Comparison of ENCODE assay signal across 10 cellular contexts in genomic region chr3:120092444-120092843, GRCh38. TPM values are rescaled to one million over a fixed set of nuclear protein-coding genes. Genes with fewer than 3 reads are reported as not detected.
DNase-seq lines count a peak whose midpoint lies in the region; ATAC-seq and TF ChIP-seq lines count a peak whose summit lies in the region.
"Had no signal": no experiment of that assay in that cellular context is flagged by ENCODE, and none has a peak within 500 bp of the region (broad histone marks: within the 10 kb centered on the region; RNA-seq: fewer than 3 reads in every experiment).

No MANE protein-coding gene starts in this region.

- H3K4me2 ChIP-seq in OCI-LY3 (ENCODE audit: low read length), result peak overlapping the region; percentile 83

- H3K27ac ChIP-seq in OCI-LY3 (ENCODE audit: low read length), result no peak overlapping the region
- H3K27ac ChIP-seq in sigmoid colon, result peak overlapping the region in 2 of 4 donors; percentile 99 to 100

- H4K20me1 ChIP-seq in OCI-LY3 (ENCODE audit: insufficient read depth, low read length), result peaks cover 45% of the 10 kb centered on the region

- H3K79me2 ChIP-seq in OCI-LY3 (ENCODE audit: low read length), result peaks cover 80% of the 10 kb centered on the region

- TF ChIP-seq EP300 in sigmoid colon (IDR thresholded peaks at IDR 0.05), result no peak

- no peak overlapping the region for H3K4me3 Mint-ChIP-seq in stimulated activated effector memory CD8-positive, alpha-beta T cell treated with anti-CD3 and anti-CD28 coated beads, Interleukin-12 subunit alpha, Interleukin-12 subunit beta, amount 100 ng/mL, for 72 hours
- H3K4me3 Mint-ChIP-seq in T-helper 2 cell treated with Interferon-gamma antibody and Interleukin-4, amounts not matched to agents 5 μg/mL and 100 μg/mL, for 36 hours, result no peak overlapping the region
- H3K4me3 Mint-ChIP-seq: activated T-cell treated with anti-CD3 and anti-CD28 coated beads, Interleukin-2, amount 50 U/mL, for 24 hours had no signal

- no peaks in the 10 kb centered on the region for H3K9me3 Mint-ChIP-seq in stimulated activated effector memory CD8-positive, alpha-beta T cell treated with anti-CD3 and anti-CD28 coated beads, Interleukin-12 subunit alpha, Interleukin-12 subunit beta, amount 100 ng/mL, for 72 hours
- no peaks in the 10 kb centered on the region for H3K9me3 Mint-ChIP-seq in T-helper 2 cell treated with Interferon-gamma antibody and Interleukin-4, amounts not matched to agents 5 μg/mL and 100 μg/mL, for 36 hours
- H3K9me3 Mint-ChIP-seq: activated T-cell treated with anti-CD3 and anti-CD28 coated beads, Interleukin-2, amount 50 U/mL, for 24 hours had no signal

- 1 to 2% methylated on average over 2 of the region's 2 CpGs for WGBS in sigmoid colon, 2 donors

- H3K4me1 Mint-ChIP-seq in stimulated activated effector memory CD8-positive, alpha-beta T cell treated with anti-CD3 and anti-CD28 coated beads, Interleukin-12 subunit alpha, Interleukin-12 subunit beta, amount 100 ng/mL, for 72 hours, result peaks cover 21% of the 10 kb centered on the region
- H3K4me1 Mint-ChIP-seq in T-helper 2 cell treated with Interferon-gamma antibody and Interleukin-4, amounts not matched to agents 5 μg/mL and 100 μg/mL, for 36 hours (ENCODE audit: low read depth), result peaks cover 19% of the 10 kb centered on the region

- H3K36me3 ChIP-seq in OCI-LY3 (replicated peaks; ENCODE audit: low read depth, low read length) (peaks cover 5% of the 10 kb centered on the region), sigmoid colon (no peaks in the 10 kb centered on the region)

- no peak for ATAC-seq in HG03469 (IDR thresholded peaks at IDR 0.05; ENCODE audit: unreplicated experiment)
- no peak for ATAC-seq in stimulated activated effector memory CD8-positive, alpha-beta T cell treated with anti-CD3 and anti-CD28 coated beads, Interleukin-12 subunit alpha, Interleukin-12 subunit beta, amount 100 ng/mL, for 72 hours

- H3K27me3 Mint-ChIP-seq in T-helper 2 cell treated with Interferon-gamma antibody and Interleukin-4, amounts not matched to agents 5 μg/mL and 100 μg/mL, for 36 hours (ENCODE audit: low read depth), result no peaks in the 10 kb centered on the region
- H3K27me3 Mint-ChIP-seq: activated T-cell treated with anti-CD3 and anti-CD28 coated beads, Interleukin-2, amount 50 U/mL, for 24 hours had no signal

- DNase-seq in fibroblast of villous mesenchyme (ENCODE audit: low read depth) (no peak), sigmoid colon (no peak), posterior cingulate gyrus (no peak)
- DNase-seq in stimulated activated effector memory CD8-positive, alpha-beta T cell treated with anti-CD3 and anti-CD28 coated beads, Interleukin-12 subunit alpha, Interleukin-12 subunit beta, amount 100 ng/mL, for 72 hours (ENCODE audit: low spot score in 2 of 2), result no peak
- no peak for DNase-seq in T-helper 2 cell treated with Interferon-gamma antibody and Interleukin-4, amounts not matched to agents 5 μg/mL and 100 μg/mL, for 36 hours (ENCODE audit: low spot score)
- DNase-seq: activated T-cell treated with anti-CD3 and anti-CD28 coated beads, Interleukin-2, amount 50 U/mL, for 24 hours; NCI-H1436 treated with DMSO at 0.1 percent for 48 hours had no signal

- peak overlapping the region; percentile 85 for H3K9ac ChIP-seq in OCI-LY3 (ENCODE audit: low read length)

- TF ChIP-seq CTCF in OCI-LY3 (IDR thresholded peaks at IDR 0.05; ENCODE audit: low read depth, low read length), result no peak
- TF ChIP-seq CTCF in fibroblast of villous mesenchyme (IDR thresholded peaks at IDR 0.05; ENCODE audit: insufficient read depth, low read depth, low read length), result no peak
- no peak for TF ChIP-seq CTCF in sigmoid colon (IDR thresholded peaks at IDR 0.05)

- no peaks in the 10 kb centered on the region for H3K27me3 ChIP-seq in OCI-LY3 (ENCODE audit: low read depth, low read length)
- H3K27me3 ChIP-seq in sigmoid colon, result no peaks in the 10 kb centered on the region

- no peak overlapping the region for H2AFZ ChIP-seq in OCI-LY3 (ENCODE audit: low read depth, low read length)

- intact Hi-C loops in sigmoid colon (cut with DNase I) (loop anchor here (10.0 kb wide), 5 partner anchors 252 to 502 kb away; partner anchors contain the start of genes CFAP91, COX17, LRRC58 and NDUFB4), posterior cingulate gyrus (cut with DNase I) (loop anchor here (5.0 kb wide), 2 partner anchors 200 to 255 kb away; partner anchors contain the start of gene LRRC58)

- peak overlapping the region; percentile 99; the same call in 1 of the 2 replicates for H3K4me3 ChIP-seq in GM08714 (ENCODE audit: low read length)
- peak overlapping the region; percentile 84 for H3K4me3 ChIP-seq in OCI-LY3 (ENCODE audit: low read length)
- H3K4me3 ChIP-seq in fibroblast of villous mesenchyme (ENCODE audit: low read depth, low read length), result peak overlapping the region; percentile 90
- H3K4me3 ChIP-seq in sigmoid colon, result peak overlapping the region; percentile 67 to 96 (median 76)

- H3K4me1 ChIP-seq in OCI-LY3 (ENCODE audit: low read length) (peaks cover 17% of the 10 kb centered on the region), sigmoid colon (peaks cover 0 to 59% (median 43%) of the 10 kb centered on the region in 4 donors)

- no peaks in the 10 kb centered on the region for H3K9me3 ChIP-seq in OCI-LY3 (ENCODE audit: insufficient read depth, low read length)
- no peaks in the 10 kb centered on the region for H3K9me3 ChIP-seq in sigmoid colon

- no peak overlapping the region for H3K27ac Mint-ChIP-seq in stimulated activated effector memory CD8-positive, alpha-beta T cell treated with anti-CD3 and anti-CD28 coated beads, Interleukin-12 subunit alpha, Interleukin-12 subunit beta, amount 100 ng/mL, for 72 hours
- H3K27ac Mint-ChIP-seq in T-helper 2 cell treated with Interferon-gamma antibody and Interleukin-4, amounts not matched to agents 5 μg/mL and 100 μg/mL, for 36 hours, result no peak overlapping the region
- H3K27ac Mint-ChIP-seq: activated T-cell treated with anti-CD3 and anti-CD28 coated beads, Interleukin-2, amount 50 U/mL, for 24 hours had no signal

- H3K36me3 Mint-ChIP-seq in stimulated activated effector memory CD8-positive, alpha-beta T cell treated with anti-CD3 and anti-CD28 coated beads, Interleukin-12 subunit alpha, Interleukin-12 subunit beta, amount 100 ng/mL, for 72 hours, result no peaks in the 10 kb centered on the region
- peaks cover 17% of the 10 kb centered on the region for H3K36me3 Mint-ChIP-seq in T-helper 2 cell treated with Interferon-gamma antibody and Interleukin-4, amounts not matched to agents 5 μg/mL and 100 μg/mL, for 36 hours (ENCODE audit: low read depth)

- no peak for TF ChIP-seq POLR2A in sigmoid colon (IDR thresholded peaks at IDR 0.05)

RNA-seq across cellular contexts. Expression of gene GSK3B, which starts 1.8 kb away (rescaled TPM):
- total RNA-seq in fibroblast of villous mesenchyme (83.8 and 94.1 TPM in 2 replicates), sigmoid colon (10 to 100 TPM; 23.2 to 36.8 (median 27.6) TPM)
- 10 to 100 TPM; 11.4 to 19.9 (median 17.8) TPM for polyA plus RNA-seq in sigmoid colon
